In genomic region chr9:108615152-108615551, GRCh38 we compare ENCODE assay signal across 25 cellular contexts.
"Had no signal": no experiment of that assay in that cellular context is flagged by ENCODE, and none has a peak within 500 bp of the region (broad histone marks: within the 10 kb centered on the region; RNA-seq: fewer than 3 reads in every experiment).

No MANE protein-coding gene starts in this region.

- H3K27me3 ChIP-seq: cardiac muscle cell, dorsolateral prefrontal cortex, right atrium auricular region, stomach, suprapubic skin, tibial artery, upper lobe of right lung had no signal

- H3K4me1 ChIP-seq: left ventricle myocardium inferior, right atrium auricular region, stomach, tibial artery, upper lobe of right lung had no signal

- H3K27ac ChIP-seq: cardiac muscle cell, coronary artery, dorsolateral prefrontal cortex, left ventricle myocardium inferior, right atrium auricular region, stomach, suprapubic skin, tibial artery, upper lobe of right lung had no signal

- H3K4me2 ChIP-seq: smooth muscle cell had no signal

- H3K9me3 ChIP-seq: left ventricle myocardium inferior, mucosa of descending colon, right atrium auricular region, stomach, suprapubic skin, tibial artery, upper lobe of right lung had no signal

- DNase-seq: activated CD4-positive, alpha-beta T cell treated with anti-CD3 and anti-CD28 coated beads for 36 hours; activated CD4-positive, alpha-beta T cell treated with anti-CD3 and anti-CD28 coated beads, Interleukin-2, amount 50 U/mL, for 4 hours; activated CD4-positive, CD25-positive, alpha-beta regulatory T cell; activated naive CD4-positive, alpha-beta T cell; activated T-cell treated with anti-CD3 and anti-CD28 coated beads for 4 hours; activated T-cell treated with anti-CD3 and anti-CD28 coated beads, Interleukin-2, amount 50 U/mL, for 72 hours; aorta; dorsolateral prefrontal cortex; effector memory CD4-positive, alpha-beta T cell; left ventricle myocardium inferior; mesendoderm; mucosa of descending colon; stimulated activated CD4-positive, alpha-beta T cell treated with anti-CD3 and anti-CD28 coated beads, Interleukin-2, amount 100 ng/mL, for 24 hours; stimulated activated naive B cell treated with anti-CD40 and anti-IgM and Interleukin-4, amounts not matched to agents 10 μg/mL and 1 μg/mL and 100 μg/mL, for 72 hours; stomach; tibial artery; upper lobe of right lung had no signal

- H3K36me3 ChIP-seq: cardiac muscle cell, left ventricle myocardium inferior, right atrium auricular region, stomach, suprapubic skin, tibial artery, upper lobe of right lung had no signal

- H3K4me3 ChIP-seq: cardiac muscle cell, coronary artery, dorsolateral prefrontal cortex, left ventricle myocardium inferior, lung, mucosa of descending colon, right atrium auricular region, smooth muscle cell, stomach, suprapubic skin, tibial artery, upper lobe of right lung had no signal

- ATAC-seq: activated CD4-positive, alpha-beta T cell treated with anti-CD3 and anti-CD28 coated beads for 36 hours; activated naive CD4-positive, alpha-beta T cell treated with anti-CD3 and anti-CD28 coated beads, Interleukin-2, amount 50 U/mL, for 72 hours; activated T-cell treated with anti-CD3 and anti-CD28 coated beads, Interleukin-2, amount 50 U/mL, for 72 hours; mucosa of descending colon; natural killer cell treated with Interleukin-12 subunit alpha and Interleukin-12 subunit beta and Interleukin-15 and Interleukin-18, amount 100 ng/mL, for 72 hours; stimulated activated naive B cell treated with anti-CD40 and anti-IgM and Interleukin-4, amounts not matched to agents 10 μg/mL and 1 μg/mL and 100 μg/mL, for 72 hours; upper lobe of right lung had no signal
